17 cellular contexts compared by ENCODE assay signal in the genomic region with DNA sequence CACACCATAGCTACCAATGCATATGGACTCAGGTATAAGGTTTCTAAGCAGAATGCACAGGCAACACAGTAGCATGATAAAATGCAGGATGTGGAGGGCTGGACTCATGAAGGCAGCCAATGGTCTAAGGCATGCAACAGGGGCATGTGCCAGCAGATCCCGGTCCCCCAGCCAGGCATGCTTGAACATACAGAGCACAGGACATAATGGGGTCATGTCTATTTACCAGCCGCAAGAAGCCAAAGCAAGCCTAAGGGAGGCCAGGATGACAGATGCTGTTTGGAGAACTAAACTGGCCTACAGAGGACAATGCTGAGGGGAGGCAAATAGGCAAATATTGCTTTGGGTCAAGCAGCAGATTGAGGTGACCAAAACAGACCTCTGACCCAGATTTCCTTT.
DNase-seq lines count a peak whose midpoint lies in the region; ATAC-seq and TF ChIP-seq lines count a peak whose summit lies in the region.
"Had no signal": no experiment of that assay in that cellular context is flagged by ENCODE, and none has a peak within 500 bp of the region (broad histone marks: within the 10 kb centered on the region; RNA-seq: fewer than 3 reads in every experiment).

No MANE protein-coding gene starts in this region.

- H3K4me3 ChIP-seq in Peyer's patch (no peak overlapping the region), esophagus (ENCODE audit: low read depth in 1 of 2, low read length in 2 of 2) (no peak overlapping the region), left lung (no peak overlapping the region), stomach smooth muscle (ENCODE audit: low read length in 2 of 2) (peak overlapping the region in 1 of 2 donors; percentile 15)
- H3K4me3 ChIP-seq: ovary had no signal

- H3K4me1 Mint-ChIP-seq in activated CD8-positive, alpha-beta T cell treated with anti-CD3 and anti-CD28 coated beads, Interleukin-2, amount 10 ng/mL, durations not matched to agents 7 days and 5 days (ENCODE audit: low read depth): no peaks in the 10 kb centered on the region
- H3K4me1 Mint-ChIP-seq: activated naive CD8-positive, alpha-beta T cell treated with anti-CD3 and anti-CD28 coated beads for 36 hours; stimulated activated effector memory CD8-positive, alpha-beta T cell treated with anti-CD3 and anti-CD28 coated beads, Interleukin-12 subunit alpha, Interleukin-12 subunit beta, amount 100 ng/mL, for 72 hours had no signal

- TF ChIP-seq CTCF in Peyer's patch (IDR thresholded peaks at IDR 0.05): no peak
- no peak for TF ChIP-seq CTCF in left lung (IDR thresholded peaks at IDR 0.05)

- peak overlapping the region; percentile 48 to 70 (median 54) for H3K27ac ChIP-seq in Peyer's patch
- H3K27ac ChIP-seq in esophagus (ENCODE audit: low read depth in 2 of 2, low read length in 1 of 2): peak overlapping the region; percentile 16 to 63
- H3K27ac ChIP-seq in left lung: peak overlapping the region; percentile 14 to 30
- H3K27ac ChIP-seq in stomach smooth muscle (ENCODE audit: low read length): peak overlapping the region; percentile 62
- H3K27ac ChIP-seq: ovary had no signal

- no peak overlapping the region for H3K4me3 Mint-ChIP-seq in activated CD8-positive, alpha-beta T cell treated with anti-CD3 and anti-CD28 coated beads, Interleukin-2, amount 10 ng/mL, durations not matched to agents 7 days and 5 days
- H3K4me3 Mint-ChIP-seq: activated naive CD8-positive, alpha-beta T cell treated with anti-CD3 and anti-CD28 coated beads for 36 hours; activated T-cell treated with anti-CD3 and anti-CD28 coated beads, Interleukin-2, amount 50 U/mL, for 24 hours; CD4-positive, alpha-beta T cell; stimulated activated effector memory CD8-positive, alpha-beta T cell treated with anti-CD3 and anti-CD28 coated beads, Interleukin-12 subunit alpha, Interleukin-12 subunit beta, amount 100 ng/mL, for 72 hours had no signal

- CTCF ChIA-PET in activated CD8-positive, alpha-beta T cell treated with anti-CD3 and anti-CD28 coated beads, Interleukin-2, amount 10 ng/mL, durations not matched to agents 7 days and 5 days (lab: Charles Lee): no interaction called here

- H3K9ac ChIP-seq in stomach smooth muscle (ENCODE audit: low read length in 2 of 2): no peak overlapping the region

- H3K27ac Mint-ChIP-seq in activated CD8-positive, alpha-beta T cell treated with anti-CD3 and anti-CD28 coated beads, Interleukin-2, amount 10 ng/mL, durations not matched to agents 7 days and 5 days: no peak overlapping the region
- H3K27ac Mint-ChIP-seq: activated naive CD8-positive, alpha-beta T cell treated with anti-CD3 and anti-CD28 coated beads for 36 hours; activated T-cell treated with anti-CD3 and anti-CD28 coated beads, Interleukin-2, amount 50 U/mL, for 24 hours; CD4-positive, alpha-beta T cell; stimulated activated effector memory CD8-positive, alpha-beta T cell treated with anti-CD3 and anti-CD28 coated beads, Interleukin-12 subunit alpha, Interleukin-12 subunit beta, amount 100 ng/mL, for 72 hours had no signal

- H3K27me3 Mint-ChIP-seq in activated CD8-positive, alpha-beta T cell treated with anti-CD3 and anti-CD28 coated beads, Interleukin-2, amount 10 ng/mL, durations not matched to agents 7 days and 5 days (ENCODE audit: low read depth): peaks cover 12% of the 10 kb centered on the region
- H3K27me3 Mint-ChIP-seq: activated naive CD8-positive, alpha-beta T cell treated with anti-CD3 and anti-CD28 coated beads for 36 hours; activated T-cell treated with anti-CD3 and anti-CD28 coated beads, Interleukin-2, amount 50 U/mL, for 24 hours; CD4-positive, alpha-beta T cell had no signal

- no peak for TF ChIP-seq POLR2A in Peyer's patch (IDR thresholded peaks at IDR 0.05)

- POLR2A ChIA-PET in activated CD8-positive, alpha-beta T cell treated with anti-CD3 and anti-CD28 coated beads, Interleukin-2, amount 10 ng/mL, durations not matched to agents 7 days and 5 days (lab: Charles Lee): no interaction called here

- H3K9me3 ChIP-seq in Peyer's patch (no peaks in the 10 kb centered on the region), esophagus (ENCODE audit: control insufficient read depth in 2 of 2, insufficient read depth in 1 of 2, low read depth in 1 of 2, low read length in 1 of 2) (no peaks in the 10 kb centered on the region), left lung (no peaks in the 10 kb centered on the region), stomach smooth muscle (ENCODE audit: control insufficient read depth in 2 of 2, low read length in 2 of 2) (no peaks in the 10 kb centered on the region)
- H3K9me3 ChIP-seq: ovary had no signal

- H3K9me3 Mint-ChIP-seq in activated CD8-positive, alpha-beta T cell treated with anti-CD3 and anti-CD28 coated beads, Interleukin-2, amount 10 ng/mL, durations not matched to agents 7 days and 5 days (ENCODE audit: insufficient read depth): no peaks in the 10 kb centered on the region
- H3K9me3 Mint-ChIP-seq: activated naive CD8-positive, alpha-beta T cell treated with anti-CD3 and anti-CD28 coated beads for 36 hours; activated T-cell treated with anti-CD3 and anti-CD28 coated beads, Interleukin-2, amount 50 U/mL, for 24 hours; CD4-positive, alpha-beta T cell; stimulated activated effector memory CD8-positive, alpha-beta T cell treated with anti-CD3 and anti-CD28 coated beads, Interleukin-12 subunit alpha, Interleukin-12 subunit beta, amount 100 ng/mL, for 72 hours had no signal

- peak; percentile 37 for ATAC-seq in left lung
- ATAC-seq in GM21381 (IDR thresholded peaks at IDR 0.05; ENCODE audit: unreplicated experiment): no peak
- no peak for ATAC-seq in HG03460 (IDR thresholded peaks at IDR 0.05; ENCODE audit: unreplicated experiment)
- no peak for ATAC-seq in activated CD8-positive, alpha-beta T cell treated with anti-CD3 and anti-CD28 coated beads, Interleukin-2, amount 10 ng/mL, durations not matched to agents 7 days and 5 days
- ATAC-seq: stimulated activated effector memory CD8-positive, alpha-beta T cell treated with anti-CD3 and anti-CD28 coated beads, Interleukin-12 subunit alpha, Interleukin-12 subunit beta, amount 100 ng/mL, for 72 hours had no signal

- H3K27me3 ChIP-seq in Peyer's patch: no peaks in the 10 kb centered on the region
- no peaks in the 10 kb centered on the region for H3K27me3 ChIP-seq in esophagus (ENCODE audit: control insufficient read depth in 1 of 2, insufficient read depth in 2 of 2, low read length in 2 of 2)
- H3K27me3 ChIP-seq in left lung: no peaks in the 10 kb centered on the region
- no peaks in the 10 kb centered on the region for H3K27me3 ChIP-seq in stomach smooth muscle (ENCODE audit: control insufficient read depth in 1 of 2, insufficient read depth in 2 of 2, low read length in 2 of 2)
- H3K27me3 ChIP-seq: ovary had no signal

- H3K36me3 ChIP-seq in Peyer's patch: peaks cover 0 to 10% (median 0%) of the 10 kb centered on the region in 3 donors
- H3K36me3 ChIP-seq in esophagus (ENCODE audit: control insufficient read depth in 2 of 2, insufficient read depth in 2 of 2, low read length in 1 of 2): peaks cover 3% of the 10 kb centered on the region in 2 donors
- peaks cover 0 to 5% of the 10 kb centered on the region in 2 donors for H3K36me3 ChIP-seq in left lung
- H3K36me3 ChIP-seq in stomach smooth muscle (ENCODE audit: control insufficient read depth in 2 of 2, insufficient read depth in 2 of 2, low read length in 2 of 2): peaks cover 60 to 68% of the 10 kb centered on the region in 2 donors
- H3K36me3 ChIP-seq: ovary had no signal

- DNase-seq in Peyer's patch: no peak
- DNase-seq in left lung: no peak
- DNase-seq in activated CD8-positive, alpha-beta T cell treated with anti-CD3 and anti-CD28 coated beads, Interleukin-2, amount 10 ng/mL, durations not matched to agents 7 days and 5 days: no peak
- DNase-seq in DMS 273 treated with DMSO at 0.1 percent for 48 hours (lab: John Stamatoyannopoulos, UW): no peak
- DNase-seq: activated CD4-positive, alpha-beta T cell treated with anti-CD3 and anti-CD28 coated beads, Interleukin-2, amount 50 U/mL, for 1 hour; activated naive CD8-positive, alpha-beta T cell treated with anti-CD3 and anti-CD28 coated beads for 36 hours; activated T-cell treated with anti-CD3 and anti-CD28 coated beads, Interleukin-2, amount 50 U/mL, for 24 hours; CD4-positive, alpha-beta T cell; DND-41; Karpas-422; NCI-H1092 treated with DMSO at 0.1 percent for 48 hours; ovary had no signal

- H3K4me1 ChIP-seq in Peyer's patch: peaks cover 0 to 3% (median 0%) of the 10 kb centered on the region in 4 donors
- H3K4me1 ChIP-seq in esophagus (ENCODE audit: control insufficient read depth in 2 of 2, insufficient read depth in 2 of 2, low read length in 1 of 2): peaks cover 0 to 3% of the 10 kb centered on the region in 2 donors
- peaks cover 17 to 18% of the 10 kb centered on the region in 2 donors for H3K4me1 ChIP-seq in left lung
- H3K4me1 ChIP-seq in stomach smooth muscle (ENCODE audit: control insufficient read depth, insufficient read depth, low read length): peaks cover 36% of the 10 kb centered on the region

- no peaks in the 10 kb centered on the region for H3K36me3 Mint-ChIP-seq in activated CD8-positive, alpha-beta T cell treated with anti-CD3 and anti-CD28 coated beads, Interleukin-2, amount 10 ng/mL, durations not matched to agents 7 days and 5 days (ENCODE audit: low read depth)
- H3K36me3 Mint-ChIP-seq: activated naive CD8-positive, alpha-beta T cell treated with anti-CD3 and anti-CD28 coated beads for 36 hours; stimulated activated effector memory CD8-positive, alpha-beta T cell treated with anti-CD3 and anti-CD28 coated beads, Interleukin-12 subunit alpha, Interleukin-12 subunit beta, amount 100 ng/mL, for 72 hours had no signal

- WGBS in esophagus, 2 donors: 25 to 45% methylated on average over 2 of the region's 2 CpGs

- intact Hi-C loops in left lung (cut with DNase I): no loop called here
